Comparison of ENCODE assay signal across 3 cellular contexts in the genomic region with DNA sequence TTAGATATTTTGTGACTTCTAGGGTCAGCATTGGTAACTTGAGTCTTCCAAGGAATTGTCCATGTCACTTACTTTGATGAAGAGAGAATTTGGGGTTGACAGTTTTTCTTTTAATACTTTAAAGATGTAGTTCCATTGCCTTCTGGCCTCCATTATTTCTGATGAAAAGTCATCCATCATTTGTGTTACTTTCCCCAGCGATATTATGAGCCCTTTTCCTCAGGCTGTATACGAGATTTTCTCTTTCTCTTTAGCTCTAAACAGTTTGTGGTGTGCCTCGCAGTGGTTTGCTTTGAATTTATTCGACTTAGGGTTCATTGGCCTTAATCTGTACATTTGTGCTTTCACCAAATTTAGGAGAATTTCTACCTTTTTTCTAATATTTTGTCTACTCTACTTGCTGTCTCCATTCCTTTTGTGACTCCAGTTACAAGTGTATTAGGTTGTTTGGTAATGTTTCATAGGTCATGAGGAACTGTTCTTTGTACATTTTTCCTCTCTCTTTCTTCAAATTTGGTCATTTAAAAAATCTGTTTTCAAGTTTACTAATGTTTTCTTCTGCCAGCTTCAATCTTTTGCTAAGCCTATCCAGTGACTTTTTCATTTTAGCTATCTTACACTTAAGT.
TF ChIP-seq lines count a peak whose summit lies in the region.

No MANE protein-coding gene starts in this region.

TF ChIP-seq in HCT116, 20 proteins besides CTCF, POLR2A, EP300 and RAD21 (continued from another document):
- TF ChIP-seq EGR1 (IDR thresholded peaks at IDR 0.05; ENCODE audit: low read depth) (no peak), ELF1 (IDR thresholded peaks at IDR 0.05; ENCODE audit: borderline replicate concordance, low read depth) (no peak), SP1 (IDR thresholded peaks at IDR 0.05; ENCODE audit: low read depth) (no peak), TCF7L2 (IDR thresholded peaks at IDR 0.05; ENCODE audit: borderline replicate concordance, extremely low read depth, insufficient read depth, insufficient read length) (no peak), SRF (IDR thresholded peaks at IDR 0.05; ENCODE audit: low read depth) (no peak), CEBPB (IDR thresholded peaks at IDR 0.05; ENCODE audit: low read depth) (no peak)
- TF ChIP-seq, protein P1, sequence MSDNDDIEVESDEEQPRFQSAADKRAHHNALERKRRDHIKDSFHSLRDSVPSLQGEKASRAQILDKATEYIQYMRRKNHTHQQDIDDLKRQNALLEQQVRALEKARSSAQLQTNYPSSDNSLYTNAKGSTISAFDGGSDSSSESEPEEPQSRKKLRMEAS (IDR thresholded peaks at IDR 0.05) = no peak

TF ChIP-seq in HEK293, 187 proteins besides CTCF, POLR2A, EP300 and RAD21:
- TF ChIP-seq SETDB1 (IDR thresholded peaks at IDR 0.05; ENCODE audit: insufficient read length, low read length) = peak; percentile 98
- peak; percentile 96 for TF ChIP-seq TRIM28 (IDR thresholded peaks at IDR 0.05; ENCODE audit: borderline replicate concordance, low read length)
- no peak for TF ChIP-seq ZBTB21 (tag by site-specific recombination; IDR thresholded peaks at IDR 0.05)

TF ChIP-seq in K562, 482 proteins besides CTCF, POLR2A, EP300 and RAD21:
- TF ChIP-seq, protein P2, sequence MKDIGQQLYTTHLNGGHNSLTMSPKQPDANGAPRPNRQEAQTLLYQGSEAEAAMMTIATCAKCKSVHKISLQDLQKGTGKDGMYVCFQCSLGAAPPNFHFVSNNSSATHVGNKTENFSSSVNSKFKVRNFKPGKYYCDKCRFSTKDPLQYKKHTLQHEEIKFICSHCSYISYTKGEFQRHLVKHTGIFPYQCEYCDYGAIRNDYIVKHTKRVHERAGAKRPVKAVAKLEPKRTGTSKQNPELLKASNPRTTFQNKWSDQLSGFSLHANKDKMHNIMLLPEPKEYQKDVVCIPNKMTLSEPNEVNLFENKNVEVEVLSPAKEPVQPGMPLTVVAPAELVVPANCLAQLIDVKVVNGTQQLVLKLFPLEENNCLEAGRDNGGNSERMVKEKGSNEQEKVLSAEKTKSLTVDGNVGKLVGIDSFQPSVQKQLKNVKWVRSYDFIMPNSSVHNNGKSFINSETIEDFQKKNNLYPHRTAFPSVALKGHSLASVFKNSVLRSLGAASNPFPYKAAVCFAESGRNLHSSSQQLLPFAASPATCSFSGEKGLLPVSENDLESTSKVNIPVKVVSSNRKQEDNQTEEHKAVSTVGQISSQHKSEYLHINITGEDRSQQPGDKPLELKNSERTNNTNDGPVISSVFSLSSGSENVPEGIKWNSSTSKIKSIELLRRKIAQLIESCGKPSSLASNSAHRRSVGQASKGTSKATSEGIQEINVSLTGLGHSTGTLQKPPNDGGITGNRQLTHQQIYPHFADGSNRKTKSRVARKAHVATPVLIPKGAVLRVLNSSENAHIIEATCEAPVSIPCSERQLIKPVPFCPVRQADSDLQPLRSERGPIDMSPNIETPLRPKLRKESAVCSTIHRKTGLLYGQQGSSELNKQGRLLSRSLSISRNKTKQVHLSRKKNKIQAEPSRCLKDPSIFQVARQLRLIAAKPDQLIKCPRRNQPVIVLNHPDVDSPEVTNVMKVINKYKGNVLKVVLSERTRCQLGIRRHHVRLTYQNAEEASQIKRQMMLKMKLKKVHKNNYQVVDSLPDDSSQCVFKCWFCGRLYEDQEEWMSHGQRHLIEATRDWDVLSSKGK (CRISPR knock-in tag; IDR thresholded peaks at IDR 0.05) = no peak
- TF ChIP-seq CBX5 (IDR thresholded peaks at IDR 0.05; ENCODE audit: borderline replicate concordance, low read depth) (peak; percentile 51; the same call in 1 of the 2 replicates), ZNF282 (CRISPR knock-in tag; IDR thresholded peaks at IDR 0.05) (no peak), TCF7L2 (IDR thresholded peaks at IDR 0.05; ENCODE audit: low read depth, low read length) (no peak), CBX3 (IDR thresholded peaks at IDR 0.05; ENCODE audit: borderline replicate concordance in 1 of 2, low read length in 2 of 2) (0 out of 3 replicates have a peak, but pooled peaks of 1 of the 2 experiments have one; percentile 43), TEAD1 (CRISPR knock-in tag; IDR thresholded peaks at IDR 0.05) (no peak), PRMT5 (CRISPR knock-in tag; IDR thresholded peaks at IDR 0.05) (no peak), TRIM28 (IDR thresholded peaks at IDR 0.05) (peak; percentile 86)
- TF ChIP-seq, protein P3, sequence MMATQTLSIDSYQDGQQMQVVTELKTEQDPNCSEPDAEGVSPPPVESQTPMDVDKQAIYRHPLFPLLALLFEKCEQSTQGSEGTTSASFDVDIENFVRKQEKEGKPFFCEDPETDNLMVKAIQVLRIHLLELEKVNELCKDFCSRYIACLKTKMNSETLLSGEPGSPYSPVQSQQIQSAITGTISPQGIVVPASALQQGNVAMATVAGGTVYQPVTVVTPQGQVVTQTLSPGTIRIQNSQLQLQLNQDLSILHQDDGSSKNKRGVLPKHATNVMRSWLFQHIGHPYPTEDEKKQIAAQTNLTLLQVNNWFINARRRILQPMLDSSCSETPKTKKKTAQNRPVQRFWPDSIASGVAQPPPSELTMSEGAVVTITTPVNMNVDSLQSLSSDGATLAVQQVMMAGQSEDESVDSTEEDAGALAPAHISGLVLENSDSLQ (IDR thresholded peaks at IDR 0.05) = no peak
- TF ChIP-seq, protein P4, sequence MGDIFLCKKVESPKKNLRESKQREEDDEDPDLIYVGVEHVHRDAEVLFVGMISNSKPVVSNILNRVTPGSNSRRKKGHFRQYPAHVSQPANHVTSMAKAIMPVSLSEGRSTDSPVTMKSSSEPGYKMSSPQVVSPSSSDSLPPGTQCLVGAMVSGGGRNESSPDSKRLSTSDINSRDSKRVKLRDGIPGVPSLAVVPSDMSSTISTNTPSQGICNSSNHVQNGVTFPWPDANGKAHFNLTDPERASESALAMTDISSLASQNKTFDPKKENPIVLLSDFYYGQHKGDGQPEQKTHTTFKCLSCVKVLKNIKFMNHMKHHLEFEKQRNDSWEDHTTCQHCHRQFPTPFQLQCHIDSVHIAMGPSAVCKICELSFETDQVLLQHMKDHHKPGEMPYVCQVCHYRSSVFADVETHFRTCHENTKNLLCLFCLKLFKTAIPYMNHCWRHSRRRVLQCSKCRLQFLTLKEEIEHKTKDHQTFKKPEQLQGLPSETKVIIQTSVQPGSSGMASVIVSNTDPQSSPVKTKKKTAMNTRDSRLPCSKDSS (IDR thresholded peaks at IDR 0.05; ENCODE audit: low read depth, partially characterized antibody) = no peak
